In genomic region chr20:50959543-50960126, GRCh38 we compare ENCODE assay signal across 2 cellular contexts.
TF ChIP-seq lines count a peak whose summit lies in the region.

No MANE protein-coding gene starts in this region.

TF ChIP-seq in H1, 55 proteins besides CTCF, POLR2A, EP300 and RAD21:
- TF ChIP-seq RNF2 (IDR thresholded peaks at IDR 0.05; ENCODE audit: borderline replicate concordance, low read depth, low read length, missing control alignments, poor library complexity, severe bottlenecking): no peak
- no peak for TF ChIP-seq NRF1 (IDR thresholded peaks at IDR 0.05; ENCODE audit: low read depth, low read length)
- TF ChIP-seq TEAD4 (IDR thresholded peaks at IDR 0.05; ENCODE audit: low read depth, low read length): no peak
- TF ChIP-seq, protein P1, sequence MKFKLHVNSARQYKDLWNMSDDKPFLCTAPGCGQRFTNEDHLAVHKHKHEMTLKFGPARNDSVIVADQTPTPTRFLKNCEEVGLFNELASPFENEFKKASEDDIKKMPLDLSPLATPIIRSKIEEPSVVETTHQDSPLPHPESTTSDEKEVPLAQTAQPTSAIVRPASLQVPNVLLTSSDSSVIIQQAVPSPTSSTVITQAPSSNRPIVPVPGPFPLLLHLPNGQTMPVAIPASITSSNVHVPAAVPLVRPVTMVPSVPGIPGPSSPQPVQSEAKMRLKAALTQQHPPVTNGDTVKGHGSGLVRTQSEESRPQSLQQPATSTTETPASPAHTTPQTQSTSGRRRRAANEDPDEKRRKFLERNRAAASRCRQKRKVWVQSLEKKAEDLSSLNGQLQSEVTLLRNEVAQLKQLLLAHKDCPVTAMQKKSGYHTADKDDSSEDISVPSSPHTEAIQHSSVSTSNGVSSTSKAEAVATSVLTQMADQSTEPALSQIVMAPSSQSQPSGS (IDR thresholded peaks at IDR 0.05; ENCODE audit: low read length): no peak
- TF ChIP-seq CHD7 (IDR thresholded peaks at IDR 0.05; ENCODE audit: insufficient replicate concordance, low read length): no peak
- TF ChIP-seq CTBP2 (IDR thresholded peaks at IDR 0.05; ENCODE audit: borderline replicate concordance, insufficient read depth, insufficient read length, low read length): no peak
- TF ChIP-seq CHD1 (IDR thresholded peaks at IDR 0.05; ENCODE audit: low read depth, low read length): no peak
- TF ChIP-seq SIRT6 (IDR thresholded peaks at IDR 0.05; ENCODE audit: low read length): no peak
- no peak for TF ChIP-seq BRCA1 (IDR thresholded peaks at IDR 0.05; ENCODE audit: low read depth, low read length)
TF ChIP-seq in H1: peak in this region for 0.

TF ChIP-seq in neural cell, 6 proteins besides CTCF, POLR2A, EP300 and RAD21:
- TF ChIP-seq SMC3 (conservative IDR thresholded peaks at IDR 0.05; ENCODE audit: poor library complexity) (no peak), EZH2 (IDR thresholded peaks at IDR 0.05; ENCODE audit: borderline replicate concordance, insufficient read depth, low read length, poor library complexity, severe bottlenecking) (no peak), POLR2AphosphoS5 (IDR thresholded peaks at IDR 0.05) (no peak), TAF1 (IDR thresholded peaks at IDR 0.05; ENCODE audit: low read depth) (no peak), MXI1 (conservative IDR thresholded peaks at IDR 0.05; ENCODE audit: poor library complexity, severe bottlenecking) (no peak)
- TF ChIP-seq, protein P2, sequence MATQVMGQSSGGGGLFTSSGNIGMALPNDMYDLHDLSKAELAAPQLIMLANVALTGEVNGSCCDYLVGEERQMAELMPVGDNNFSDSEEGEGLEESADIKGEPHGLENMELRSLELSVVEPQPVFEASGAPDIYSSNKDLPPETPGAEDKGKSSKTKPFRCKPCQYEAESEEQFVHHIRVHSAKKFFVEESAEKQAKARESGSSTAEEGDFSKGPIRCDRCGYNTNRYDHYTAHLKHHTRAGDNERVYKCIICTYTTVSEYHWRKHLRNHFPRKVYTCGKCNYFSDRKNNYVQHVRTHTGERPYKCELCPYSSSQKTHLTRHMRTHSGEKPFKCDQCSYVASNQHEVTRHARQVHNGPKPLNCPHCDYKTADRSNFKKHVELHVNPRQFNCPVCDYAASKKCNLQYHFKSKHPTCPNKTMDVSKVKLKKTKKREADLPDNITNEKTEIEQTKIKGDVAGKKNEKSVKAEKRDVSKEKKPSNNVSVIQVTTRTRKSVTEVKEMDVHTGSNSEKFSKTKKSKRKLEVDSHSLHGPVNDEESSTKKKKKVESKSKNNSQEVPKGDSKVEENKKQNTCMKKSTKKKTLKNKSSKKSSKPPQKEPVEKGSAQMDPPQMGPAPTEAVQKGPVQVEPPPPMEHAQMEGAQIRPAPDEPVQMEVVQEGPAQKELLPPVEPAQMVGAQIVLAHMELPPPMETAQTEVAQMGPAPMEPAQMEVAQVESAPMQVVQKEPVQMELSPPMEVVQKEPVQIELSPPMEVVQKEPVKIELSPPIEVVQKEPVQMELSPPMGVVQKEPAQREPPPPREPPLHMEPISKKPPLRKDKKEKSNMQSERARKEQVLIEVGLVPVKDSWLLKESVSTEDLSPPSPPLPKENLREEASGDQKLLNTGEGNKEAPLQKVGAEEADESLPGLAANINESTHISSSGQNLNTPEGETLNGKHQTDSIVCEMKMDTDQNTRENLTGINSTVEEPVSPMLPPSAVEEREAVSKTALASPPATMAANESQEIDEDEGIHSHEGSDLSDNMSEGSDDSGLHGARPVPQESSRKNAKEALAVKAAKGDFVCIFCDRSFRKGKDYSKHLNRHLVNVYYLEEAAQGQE (IDR thresholded peaks at IDR 0.05; ENCODE audit: borderline replicate concordance): no peak
